ENCODE assay signal across 11 cellular contexts in genomic region chr19:6272913-6273600, GRCh38. TPM values are rescaled to one million over a fixed set of nuclear protein-coding genes. Genes with fewer than 3 reads are reported as not detected.
DNase-seq lines count a peak whose midpoint lies in the region; ATAC-seq, FAIRE-seq and TF ChIP-seq lines count a peak whose summit lies in the region.
"Had no signal": no experiment of that assay in that cellular context is flagged by ENCODE, and none has a peak within 500 bp of the region (broad histone marks: within the 10 kb centered on the region; RNA-seq: fewer than 3 reads in every experiment).

No MANE protein-coding gene starts in this region.

- H2AFZ ChIP-seq in parathyroid adenoma, result no peak overlapping the region

- H3K27ac Mint-ChIP-seq in T-helper 17 cell, result peak overlapping the region; percentile 92
- H3K27ac Mint-ChIP-seq: activated naive CD4-positive, alpha-beta T cell treated with anti-CD3 and anti-CD28 coated beads, Interleukin-2, amount 50 U/mL, for 24 hours; T-helper 1 cell treated with Interleukin-12 subunit alpha and Interleukin-12 subunit beta and Interleukin-4 antibody, amounts not matched to agents 30 μg/mL and 1 μg/mL, for 36 hours had no signal

- peaks cover 96% of the 10 kb centered on the region for H3K36me3 ChIP-seq in BLaER1
- H3K36me3 ChIP-seq in parathyroid adenoma (ENCODE audit: control insufficient read depth, insufficient read depth, low read length), result no peaks in the 10 kb centered on the region

- H3K4me1 Mint-ChIP-seq in T-helper 17 cell, result peaks cover 49% of the 10 kb centered on the region

- H3K4me3 ChIP-seq in BLaER1 (no peak overlapping the region), fibroblast of pulmonary artery (replicated peaks; ENCODE audit: low read depth, low read length) (peak overlapping the region; percentile 36), parathyroid adenoma (ENCODE audit: low read depth, low read length) (no peak overlapping the region)

- no peak for FAIRE-seq in D721Med (lab: Jason Lieb, UNC)

- H3K4me1 ChIP-seq in BLaER1 (peaks cover 69% of the 10 kb centered on the region), parathyroid adenoma (peaks cover 80% of the 10 kb centered on the region)

- ATAC-seq in T-helper 17 cell (no peak), GM18858 (IDR thresholded peaks at IDR 0.05; ENCODE audit: unreplicated experiment) (no peak)

- H3K4me2 ChIP-seq in BLaER1, result no peak overlapping the region
- peak overlapping the region; percentile 48 for H3K4me2 ChIP-seq in parathyroid adenoma (ENCODE audit: low read length)

- peaks cover 2% of the 10 kb centered on the region for H3K36me3 Mint-ChIP-seq in T-helper 17 cell (ENCODE audit: low read depth)

- H3K9ac ChIP-seq in BLaER1 (0 out of 2 replicates have a peak overlapping the region, but pooled peaks have one; percentile 15), parathyroid adenoma (no peak overlapping the region)

- H3K4me3 Mint-ChIP-seq in T-helper 17 cell, result no peak overlapping the region
- H3K4me3 Mint-ChIP-seq: activated naive CD4-positive, alpha-beta T cell treated with anti-CD3 and anti-CD28 coated beads, Interleukin-2, amount 50 U/mL, for 24 hours; T-helper 1 cell treated with Interleukin-12 subunit alpha and Interleukin-12 subunit beta and Interleukin-4 antibody, amounts not matched to agents 30 μg/mL and 1 μg/mL, for 36 hours had no signal

- no peaks in the 10 kb centered on the region for H3K9me3 ChIP-seq in BLaER1
- no peaks in the 10 kb centered on the region for H3K9me3 ChIP-seq in T-helper 17 cell (ENCODE audit: control insufficient read depth, low read length, poor library complexity, severe bottlenecking)
- H3K9me3 ChIP-seq in parathyroid adenoma (ENCODE audit: control insufficient read depth, low read length), result no peaks in the 10 kb centered on the region

- H3K27ac ChIP-seq in BLaER1 (0 out of 2 replicates have a peak overlapping the region, but pooled peaks have one; percentile 18), parathyroid adenoma (peak overlapping the region; percentile 93)

- no peak for DNase-seq in T-helper 17 cell
- DNase-seq in fibroblast of pulmonary artery (ENCODE audit: low read depth), result no peak
- DNase-seq in hypothalamus (lab: John Stamatoyannopoulos, UW), result no peak
- no peak for DNase-seq in D721Med (ENCODE audit: insufficient read length, low spot score)
- no peak for DNase-seq in HuH-7.5 (ENCODE audit: low spot score)
- DNase-seq: NCI-H187 had no signal

- H3K27me3 ChIP-seq in BLaER1 (no peaks in the 10 kb centered on the region), parathyroid adenoma (ENCODE audit: control insufficient read depth, insufficient read depth, low read length) (no peaks in the 10 kb centered on the region)

- no peak for TF ChIP-seq CTCF in fibroblast of pulmonary artery (IDR thresholded peaks at IDR 0.05; ENCODE audit: low read length, missing control alignments)
- TF ChIP-seq CTCF in parathyroid adenoma (IDR thresholded peaks at IDR 0.05), result no peak
- no peak for TF ChIP-seq CTCF in D721Med (IDR thresholded peaks at IDR 0.05; ENCODE audit: insufficient read depth, missing control alignments)

- peaks cover 100% of the 10 kb centered on the region for H4K20me1 ChIP-seq in BLaER1

- H3K79me2 ChIP-seq in parathyroid adenoma, result peaks cover 70% of the 10 kb centered on the region

- H3K27me3 Mint-ChIP-seq in T-helper 17 cell, result no peaks in the 10 kb centered on the region
- H3K27me3 Mint-ChIP-seq: activated naive CD4-positive, alpha-beta T cell treated with anti-CD3 and anti-CD28 coated beads, Interleukin-2, amount 50 U/mL, for 24 hours had no signal

RNA-seq across cellular contexts. Expression of gene MLLT1, which starts 6.7 kb away (rescaled TPM):
- 10 to 100 TPM; 27.1 to 30.3 TPM for total RNA-seq in T-helper 17 cell
